ENCODE assay signal across 15 cellular contexts in genomic region chr3:132083583-132084372, GRCh38. TPM values are rescaled to one million over a fixed set of nuclear protein-coding genes. Genes with fewer than 3 reads are reported as not detected.
DNase-seq lines count a peak whose midpoint lies in the region; ATAC-seq, FAIRE-seq and TF ChIP-seq lines count a peak whose summit lies in the region.
"Had no signal": no experiment of that assay in that cellular context is flagged by ENCODE, and none has a peak within 500 bp of the region (broad histone marks: within the 10 kb centered on the region; RNA-seq: fewer than 3 reads in every experiment).

No MANE protein-coding gene starts in this region.

- no peaks in the 10 kb centered on the region for H4K20me1 ChIP-seq in endothelial cell of umbilical vein (replicated peaks; ENCODE audit: control insufficient read depth, extremely low read depth, insufficient read depth, low read length)

- dilution Hi-C loops in endothelial cell of umbilical vein (cut with MboI; ENCODE audit: extremely low pct_ligation_motif_present, low sequenced_read_pairs) = no loop called here

- H3K36me3 ChIP-seq in endothelial cell of umbilical vein (ENCODE audit: control insufficient read depth in 2 of 2, extremely low read depth in 1 of 2, insufficient read depth in 2 of 2, low read length in 2 of 2) (no peaks in the 10 kb centered on the region), uterus (no peaks in the 10 kb centered on the region)

- no peak for FAIRE-seq in endothelial cell of umbilical vein (lab: Jason Lieb, UNC)

- TF ChIP-seq POLR2A in endothelial cell of umbilical vein (IDR thresholded peaks at IDR 0.05; ENCODE audit: low read depth, low read length) = no peak
- no peak for TF ChIP-seq POLR2A in uterus (IDR thresholded peaks at IDR 0.05)

- intact Hi-C loops in endothelial cell of umbilical vein (cut with micrococcal nuclease) = loop anchor here (1.0 kb wide), 1 partner anchor 51 kb away; no protein-coding TSS in a partner anchor
- intact Hi-C loops in uterus (cut with DNase I; ENCODE audit: low total_unique reads) = no loop called here
- intact Hi-C loops in left colon (cut with DNase I, micrococcal nuclease) = no loop called here

- H3K9ac ChIP-seq in endothelial cell of umbilical vein (replicated peaks; ENCODE audit: extremely low read depth, insufficient read depth, low read length) = no peak overlapping the region

- TF ChIP-seq CTCF in endothelial cell of umbilical vein (IDR thresholded peaks at IDR 0.05; ENCODE audit: extremely low read depth in 1 of 2, insufficient read depth in 1 of 2, low read depth in 1 of 2, low read length in 2 of 2) (no peak), uterus (IDR thresholded peaks at IDR 0.05) (no peak)

- DNase-seq in GM03348 (ENCODE audit: low spot score) = peak; percentile 5
- DNase-seq in NCI-H460 (ENCODE audit: extremely low read depth, low read depth) = peak; percentile 59
- peak; percentile 62 for DNase-seq in endothelial cell of umbilical vein (ENCODE audit: low read depth, low spot score)
- peak; percentile 16 for DNase-seq in middle frontal gyrus (ENCODE audit: extremely low spot score, low spot score)
- no peak for DNase-seq in uterus
- no peak for DNase-seq in left colon
- DNase-seq: Kasumi-1; NK-92 treated with Interleukin-12 subunit alpha and Interleukin-12 subunit beta, amount 100 ng/mL, for 24 hours had no signal

- CTCF ChIA-PET in endothelial cell of umbilical vein (lab: Charles Lee) = interaction anchor here (0.7 to 2.0 kb wide), 5 partner anchors 10 to 96 kb away, joined by 3 to 7 read pairs (median 5); no protein-coding TSS in a partner anchor

- H3K4me1 ChIP-seq in endothelial cell of umbilical vein (ENCODE audit: control insufficient read depth, extremely low read depth, insufficient read depth, low read length) (no peaks in the 10 kb centered on the region), uterus (no peaks in the 10 kb centered on the region)

- POLR2A ChIA-PET in endothelial cell of umbilical vein (lab: Charles Lee) = interaction anchor here (1.5 kb wide), 1 partner anchor 8 kb away, joined by 4 read pairs; no protein-coding TSS in a partner anchor

- H3K9me3 ChIP-seq in endothelial cell of umbilical vein (replicated peaks; ENCODE audit: control insufficient read depth, insufficient read depth, low read length) (no peaks in the 10 kb centered on the region), uterus (no peaks in the 10 kb centered on the region)

- H3K27me3 ChIP-seq in endothelial cell of umbilical vein (ENCODE audit: control insufficient read depth in 2 of 2, insufficient read depth in 2 of 2, low read length in 2 of 2) (no peaks in the 10 kb centered on the region), uterus (no peaks in the 10 kb centered on the region)

- no peak overlapping the region for H3K4me2 ChIP-seq in endothelial cell of umbilical vein (ENCODE audit: insufficient read depth, low read length)
- H3K4me2 ChIP-seq: smooth muscle cell had no signal

- no peak for ATAC-seq in HG03571 (IDR thresholded peaks at IDR 0.05; ENCODE audit: unreplicated experiment)
- ATAC-seq in GM19328 (IDR thresholded peaks at IDR 0.05; ENCODE audit: unreplicated experiment) = no peak
- ATAC-seq in left colon = no peak
- ATAC-seq: activated CD4-positive, CD25-positive, alpha-beta regulatory T cell treated with anti-CD3 and anti-CD28 coated beads, Interleukin-2, amount 50 U/mL, for 24 hours had no signal

- no peaks in the 10 kb centered on the region for H3K79me2 ChIP-seq in endothelial cell of umbilical vein (ENCODE audit: control insufficient read depth, insufficient read depth, low read length)

- H2AFZ ChIP-seq in endothelial cell of umbilical vein (ENCODE audit: low read depth, low read length) = no peak overlapping the region

- H3K4me3 ChIP-seq in endothelial cell of umbilical vein (replicated peaks in 1 of 3; ENCODE audit: insufficient read depth in 1 of 3, low read depth in 1 of 3, low read length in 3 of 3) = no peak overlapping the region
- H3K4me3 ChIP-seq in uterus = no peak overlapping the region
- H3K4me3 ChIP-seq: lung, smooth muscle cell had no signal

- H3K27ac ChIP-seq in endothelial cell of umbilical vein (ENCODE audit: insufficient read depth, low read depth, low read length) = no peak overlapping the region
- H3K27ac ChIP-seq in uterus = no peak overlapping the region
- H3K27ac ChIP-seq: C4-2B had no signal

- no peaks in the 10 kb centered on the region for H3K9me1 ChIP-seq in endothelial cell of umbilical vein (replicated peaks; ENCODE audit: control insufficient read depth, extremely low read depth, insufficient read depth, low read length)

- no TSS peak for BruUV-seq in endothelial cell of umbilical vein (replicated peaks; lab: Mats Ljungman, UMichigan)

TF ChIP-seq in endothelial cell of umbilical vein, 7 proteins besides CTCF, POLR2A, EP300 and RAD21:
- no peak for TF ChIP-seq MYC (IDR thresholded peaks at IDR 0.05; ENCODE audit: low read depth, low read length)
- TF ChIP-seq FOS (IDR thresholded peaks at IDR 0.05; ENCODE audit: borderline replicate concordance, insufficient read depth, low read length) = peak; percentile 81
- peak; percentile 23 for TF ChIP-seq JUN (IDR thresholded peaks at IDR 0.05; ENCODE audit: borderline replicate concordance, insufficient read depth, insufficient read length, low read depth)
- TF ChIP-seq EZH2 (IDR thresholded peaks at IDR 0.05; ENCODE audit: borderline replicate concordance, low read depth, low read length, severe bottlenecking) = no peak
- TF ChIP-seq MAX (IDR thresholded peaks at IDR 0.05; ENCODE audit: insufficient read depth, insufficient read length) = no peak

RNA-seq across cellular contexts. Expression of gene CPNE4, which starts 49.0 kb away (rescaled TPM):
- 0.54 and 0.55 TPM in 2 replicates for total RNA-seq in NCI-H460 (2014; rRNA removed; shearing (Covaris generic))
- 0.10 and 0.11 TPM in 2 replicates for polyA plus RNA-seq in NCI-H460 (2014; cell fraction: nucleus; rRNA removed)
- not detected in 2 replicates for total RNA-seq in endothelial cell of umbilical vein
- not detected in 2 replicates for polyA plus RNA-seq in endothelial cell of umbilical vein
- polyA plus RNA-seq in endothelial cell of umbilical vein (2011; cell fraction: cytosol; rRNA removed) = not detected in 2 replicates
- polyA plus RNA-seq in endothelial cell of umbilical vein (2011; cell fraction: nucleus; rRNA removed) = not detected in 2 replicates
- not detected in 2 replicates for polyA plus RNA-seq in endothelial cell of umbilical vein (2012)
- not detected in 2 replicates for polyA minus RNA-seq in endothelial cell of umbilical vein
- polyA minus RNA-seq in endothelial cell of umbilical vein (2011; cell fraction: cytosol; rRNA and poly(A)+ RNA removed) = not detected
- not detected in 2 replicates for polyA minus RNA-seq in endothelial cell of umbilical vein (2011; cell fraction: nucleus; rRNA and poly(A)+ RNA removed)
- total RNA-seq in uterus = under 1 TPM in 1 of 4 donors, not detected in 3; 0.35 TPM
- under 1 TPM; 0.46 to 0.53 TPM for total RNA-seq in left colon
- total RNA-seq: subcutaneous adipose tissue had no signal

Comparison
In these comparisons a context has a peak if more than half of its experiments do, and no peak if none do; other contexts are left out.
1. DNase-seq: peak in GM03348 (single experiment), NCI-H460 (single experiment), endothelial cell of umbilical vein (single experiment) and middle frontal gyrus (single experiment); none in uterus (0 of 2) and left colon (0 of 2).